Comparison of ENCODE assay signal across 24 cellular contexts in the genomic region with DNA sequence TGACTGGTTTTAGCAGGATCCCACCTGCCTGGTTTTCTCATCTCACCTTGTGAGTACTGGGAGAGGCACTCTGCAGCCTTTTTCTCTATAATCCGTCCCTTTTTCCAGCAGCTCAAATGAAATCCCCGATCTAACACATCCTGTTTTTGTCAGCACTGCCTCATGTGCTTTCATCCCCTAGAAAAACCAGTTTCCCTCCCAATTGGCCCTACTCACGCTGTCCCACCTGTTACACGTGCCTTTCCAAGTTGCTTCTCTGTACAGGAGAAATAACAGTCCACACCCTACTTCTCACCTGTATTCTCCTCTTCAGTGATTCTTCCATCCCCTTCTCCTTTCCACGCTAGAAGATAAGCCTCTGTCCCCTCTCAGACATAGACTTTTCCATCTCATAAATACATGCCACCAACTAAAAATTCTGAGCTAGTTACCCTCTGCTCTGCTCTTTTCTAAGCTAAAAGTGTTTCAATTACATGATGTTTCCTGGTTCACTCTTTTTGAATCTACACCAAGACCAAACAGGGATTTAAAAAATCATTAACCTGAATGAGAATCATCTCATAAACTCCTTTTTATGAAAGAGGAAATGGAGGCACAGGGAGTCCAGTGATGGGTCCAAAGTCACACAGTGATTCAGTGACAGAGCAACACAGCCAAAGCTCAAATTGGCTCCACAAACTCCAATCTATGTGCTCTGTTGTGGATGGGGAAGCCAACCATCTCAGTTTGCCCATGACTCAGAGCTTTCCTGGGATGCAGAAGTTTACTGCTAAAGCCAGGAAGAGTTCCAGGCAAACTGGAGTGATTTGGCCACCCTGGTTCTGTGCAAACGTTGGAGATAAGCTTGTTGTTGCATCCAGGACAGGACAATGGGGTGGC.
"Had no signal": no experiment of that assay in that cellular context is flagged by ENCODE, and none has a peak within 500 bp of the region (broad histone marks: within the 10 kb centered on the region; RNA-seq: fewer than 3 reads in every experiment).

No MANE protein-coding gene starts in this region.

- ATAC-seq: foreskin keratinocyte, left lung had no signal

- H3K36me3 Mint-ChIP-seq: activated naive CD4-positive, alpha-beta T cell treated with anti-CD3 and anti-CD28 coated beads, Interleukin-2, amount 50 U/mL, for 24 hours; naive B cell had no signal

- H3K27ac Mint-ChIP-seq: activated naive CD4-positive, alpha-beta T cell treated with anti-CD3 and anti-CD28 coated beads, Interleukin-2, amount 50 U/mL, for 24 hours; dendritic cell treated with granulocyte-macrophage colony-stimulating factor and Interleukin-4, amounts not matched to agents 40 ng/mL and 50 ng/mL, for 4 days had no signal

- H3K9me3 ChIP-seq: adrenal gland, breast epithelium, left lung, ovary, SK-N-SH, stomach, thoracic aorta had no signal

- H3K4me1 ChIP-seq: adrenal gland, breast epithelium, foreskin keratinocyte, left lung, stomach had no signal

- H3K27me3 ChIP-seq: breast epithelium, foreskin keratinocyte, left lung, ovary had no signal

- H3K4me2 ChIP-seq: SK-N-SH, smooth muscle cell had no signal

- H3K4me3 ChIP-seq: adrenal gland, breast epithelium, left lung, ovary, smooth muscle cell, stomach, thoracic aorta had no signal

- H3K9ac ChIP-seq: SK-N-SH had no signal

- FAIRE-seq: astrocyte, kidney had no signal

- H3K27ac ChIP-seq: adrenal gland, breast epithelium, foreskin keratinocyte, left lung, ovary, stomach, thoracic aorta had no signal

- H3K36me3 ChIP-seq: adrenal gland, breast epithelium, left lung, ovary, stomach, thoracic aorta had no signal

- DNase-seq: activated CD4-positive, alpha-beta T cell treated with anti-CD3 and anti-CD28 coated beads, Interleukin-2, amount 50 U/mL, for 1 hour; activated CD4-positive, CD25-positive, alpha-beta regulatory T cell; activated CD8-positive, alpha-beta memory T cell treated with anti-CD3 and anti-CD28 coated beads, Interleukin-2, amount 50 U/mL, for 4 hours; activated gamma-delta T cell; activated T-cell treated with anti-CD3 and anti-CD28 coated beads, Interleukin-2, amount 50 U/mL, for 48 hours; adrenal gland; effector memory CD4-positive, alpha-beta T cell; foreskin keratinocyte; glutamatergic neuron; hypothalamus; kidney; left lung; midbrain; naive B cell; ovary; SK-N-SH; stimulated activated CD4-positive, alpha-beta T cell treated with anti-CD3 and anti-CD28 coated beads, Interleukin-4, amount 100 ng/mL, for 1 hour; stomach had no signal
